ENCODE assay signal across 22 cellular contexts in the genomic region with DNA sequence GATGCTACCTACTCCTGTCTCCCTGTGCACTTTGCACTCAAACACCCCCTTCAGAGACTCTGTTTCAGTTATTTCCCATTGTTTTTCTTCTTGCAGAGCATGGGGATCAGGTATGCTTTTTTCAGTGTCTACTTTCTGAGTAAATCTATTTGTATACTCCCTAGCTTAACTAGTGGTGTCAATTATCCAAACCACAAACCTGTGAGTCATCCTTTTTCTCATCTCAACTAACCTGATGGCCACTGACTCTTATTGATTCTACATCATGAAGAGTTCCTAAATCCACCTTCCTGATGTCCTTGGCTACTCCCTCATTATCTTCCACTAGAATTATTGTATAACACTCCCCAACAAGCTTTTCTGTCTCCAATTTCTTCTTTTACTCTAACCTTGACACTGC.
DNase-seq lines count a peak whose midpoint lies in the region; ATAC-seq lines count a peak whose summit lies in the region.
"Had no signal": no experiment of that assay in that cellular context is flagged by ENCODE, and none has a peak within 500 bp of the region (broad histone marks: within the 10 kb centered on the region; RNA-seq: fewer than 3 reads in every experiment).

No MANE protein-coding gene starts in this region.

- peak; percentile 33 for DNase-seq in SW480 (ENCODE audit: low spot score)
- DNase-seq in kidney tubule cell (ENCODE audit: low spot score) = peak; percentile 39
- no peak for DNase-seq in SKM-1 treated with dmso at 0.1 percent for 144 hours (lab: John Stamatoyannopoulos, UW; ENCODE audit: unreplicated experiment)
- no peak for DNase-seq in activated CD8-positive, alpha-beta T cell treated with anti-CD3 and anti-CD28 coated beads, Interleukin-2, amount 10 ng/mL, durations not matched to agents 7 days and 5 days
- DNase-seq in activated CD4-positive, alpha-beta T cell treated with anti-CD3 and anti-CD28 coated beads, Interleukin-2, amount 50 U/mL, for 4 hours = no peak
- DNase-seq: activated CD4-positive, alpha-beta T cell treated with anti-CD3 and anti-CD28 coated beads for 36 hours; activated CD8-positive, alpha-beta memory T cell treated with anti-CD3 and anti-CD28 coated beads, Interleukin-2, amount 50 U/mL, for 48 hours; activated gamma-delta T cell; BE2C; colonic mucosa; foreskin melanocyte; KBM-7; left lung; mucosa of descending colon; NCI-H1105; NCI-H226; stimulated activated CD4-positive, alpha-beta T cell treated with anti-CD3 and anti-CD28 coated beads, Interleukin-15, amount 100 ng/mL, for 24 hours; stimulated activated naive B cell treated with anti-CD40 and anti-IgM and Interleukin-4, amounts not matched to agents 10 μg/mL and 1 μg/mL and 100 μg/mL, for 72 hours; T-helper 9 cell; trophoblast cell had no signal

- H3K4me1 Mint-ChIP-seq in activated CD8-positive, alpha-beta T cell treated with anti-CD3 and anti-CD28 coated beads, Interleukin-2, amount 10 ng/mL, durations not matched to agents 7 days and 5 days (ENCODE audit: low read depth) = peaks cover 2% of the 10 kb centered on the region
- H3K4me1 Mint-ChIP-seq: activated CD4-positive, alpha-beta T cell treated with anti-CD3 and anti-CD28 coated beads for 36 hours had no signal

- CTCF ChIA-PET in activated CD8-positive, alpha-beta T cell treated with anti-CD3 and anti-CD28 coated beads, Interleukin-2, amount 10 ng/mL, durations not matched to agents 7 days and 5 days (lab: Charles Lee) = no interaction called here

- H3K9me3 Mint-ChIP-seq in activated CD8-positive, alpha-beta T cell treated with anti-CD3 and anti-CD28 coated beads, Interleukin-2, amount 10 ng/mL, durations not matched to agents 7 days and 5 days (ENCODE audit: insufficient read depth) = no peaks in the 10 kb centered on the region
- H3K9me3 Mint-ChIP-seq: stimulated activated naive B cell treated with anti-CD40 and anti-IgM and Interleukin-4, amounts not matched to agents 10 μg/mL and 1 μg/mL and 100 μg/mL, for 72 hours had no signal

- peaks cover 4% of the 10 kb centered on the region for H3K27me3 Mint-ChIP-seq in activated CD8-positive, alpha-beta T cell treated with anti-CD3 and anti-CD28 coated beads, Interleukin-2, amount 10 ng/mL, durations not matched to agents 7 days and 5 days (ENCODE audit: low read depth)

- peak; percentile 45 for ATAC-seq in GM18861 (IDR thresholded peaks at IDR 0.05; ENCODE audit: unreplicated experiment)
- peak; percentile 41 for ATAC-seq in HG02798 (IDR thresholded peaks at IDR 0.05; ENCODE audit: poor library complexity, unreplicated experiment)
- ATAC-seq in activated CD8-positive, alpha-beta T cell treated with anti-CD3 and anti-CD28 coated beads, Interleukin-2, amount 10 ng/mL, durations not matched to agents 7 days and 5 days = no peak
- ATAC-seq: activated CD4-positive, alpha-beta T cell treated with anti-CD3 and anti-CD28 coated beads for 36 hours; left lung; mucosa of descending colon; stimulated activated naive B cell treated with anti-CD40 and anti-IgM and Interleukin-4, amounts not matched to agents 10 μg/mL and 1 μg/mL and 100 μg/mL, for 72 hours had no signal

- H3K27ac Mint-ChIP-seq in activated CD8-positive, alpha-beta T cell treated with anti-CD3 and anti-CD28 coated beads, Interleukin-2, amount 10 ng/mL, durations not matched to agents 7 days and 5 days = no peak overlapping the region
- H3K27ac Mint-ChIP-seq: activated CD4-positive, alpha-beta T cell treated with anti-CD3 and anti-CD28 coated beads for 36 hours; stimulated activated naive B cell treated with anti-CD40 and anti-IgM and Interleukin-4, amounts not matched to agents 10 μg/mL and 1 μg/mL and 100 μg/mL, for 72 hours had no signal

- no peak overlapping the region for H3K4me3 Mint-ChIP-seq in activated CD8-positive, alpha-beta T cell treated with anti-CD3 and anti-CD28 coated beads, Interleukin-2, amount 10 ng/mL, durations not matched to agents 7 days and 5 days
- H3K4me3 Mint-ChIP-seq: activated CD4-positive, alpha-beta T cell treated with anti-CD3 and anti-CD28 coated beads for 36 hours; stimulated activated naive B cell treated with anti-CD40 and anti-IgM and Interleukin-4, amounts not matched to agents 10 μg/mL and 1 μg/mL and 100 μg/mL, for 72 hours had no signal

- no peaks in the 10 kb centered on the region for H3K36me3 Mint-ChIP-seq in activated CD8-positive, alpha-beta T cell treated with anti-CD3 and anti-CD28 coated beads, Interleukin-2, amount 10 ng/mL, durations not matched to agents 7 days and 5 days (ENCODE audit: low read depth)
- H3K36me3 Mint-ChIP-seq: stimulated activated naive B cell treated with anti-CD40 and anti-IgM and Interleukin-4, amounts not matched to agents 10 μg/mL and 1 μg/mL and 100 μg/mL, for 72 hours had no signal

- POLR2A ChIA-PET in activated CD8-positive, alpha-beta T cell treated with anti-CD3 and anti-CD28 coated beads, Interleukin-2, amount 10 ng/mL, durations not matched to agents 7 days and 5 days (lab: Charles Lee) = no interaction called here

Comparison
In these comparisons a context has a peak if more than half of its experiments do, and no peak if none do; other contexts are left out.
1. DNase-seq: peak in SW480 (single experiment) and kidney tubule cell (single experiment); none in SKM-1 treated with dmso at 0.1 percent for 144 hours (single experiment), activated CD8-positive, alpha-beta T cell treated with anti-CD3 and anti-CD28 coated beads, Interleukin-2, amount 10 ng/mL, durations not matched to agents 7 days and 5 days (single experiment) and activated CD4-positive, alpha-beta T cell treated with anti-CD3 and anti-CD28 coated beads, Interleukin-2, amount 50 U/mL, for 4 hours (0 of 2).